ENCODE assay signal across 8 cellular contexts in genomic region chr16:1351582-1352362, GRCh38. TPM values are rescaled to one million over a fixed set of nuclear protein-coding genes. Genes with fewer than 3 reads are reported as not detected.
A peak's percentile ranks its signal among the peaks of the same experiment; 100 is the strongest.
DNase-seq lines count a peak whose midpoint lies in the region; ATAC-seq and TF ChIP-seq lines count a peak whose summit lies in the region.

GNPTG (plus strand) TSS chr16:1351931; CDS start chr16:1351966, 35 bp downstream.
TSR3 (minus strand) TSS chr16:1351878; CDS start chr16:1351804, 74 bp downstream.

- WGBS in esophagus muscularis mucosa = 0% methylated on average over 41 of the region's 98 CpGs

- ATAC-seq in GM19438 (IDR thresholded peaks at IDR 0.05; ENCODE audit: low read depth, unreplicated experiment) = peak; percentile 71

- no peaks in the 10 kb centered on the region for H3K9me3 ChIP-seq in esophagus muscularis mucosa

- peaks cover 28 to 65% (median 52%) of the 10 kb centered on the region in 4 donors for H3K4me1 ChIP-seq in esophagus muscularis mucosa

- H3K4me3 ChIP-seq in HL-60 (replicated peaks; ENCODE audit: insufficient read depth, low read length) (peak within 1 kb of the TSS; percentile 100), esophagus muscularis mucosa (peak within 1 kb of the TSS; percentile 84 to 99 (median 91))

- intact Hi-C loops in esophagus muscularis mucosa (cut with DNase I) = no loop called here

- H3K27me3 ChIP-seq in HL-60 (ENCODE audit: insufficient read depth, poor library complexity, severe bottlenecking) (no peaks in the 10 kb centered on the region), esophagus muscularis mucosa (no peaks in the 10 kb centered on the region)

- H3K27ac ChIP-seq in HL-60 (replicated peaks) (peak within 1 kb of the TSS; percentile 43), esophagus muscularis mucosa (replicated peaks in 1 of 4) (peak within 1 kb of the TSS; percentile 65 to 82 (median 71))

- peaks cover 18 to 34% (median 33%) of the 10 kb centered on the region in 4 donors for H3K36me3 ChIP-seq in esophagus muscularis mucosa

- no peak for TF ChIP-seq POLR2A in esophagus muscularis mucosa (IDR thresholded peaks at IDR 0.05; ENCODE audit: low read depth)

- DNase-seq in COLO668 (lab: John Stamatoyannopoulos, UW; ENCODE audit: unreplicated experiment) (peak; percentile 90), HL-60 (ENCODE audit: low read depth in 1 of 2, low spot score in 1 of 2) (peak; percentile 78 to 90), OCI-M1 (lab: John Stamatoyannopoulos, UW) (peak; percentile 89), esophagus muscularis mucosa (ENCODE audit: extremely low spot score) (peak; percentile 94), myocyte (ENCODE audit: low read depth) (peak; percentile 87)
- DNase-seq in activated T-cell treated with anti-CD3 and anti-CD28 coated beads, Interleukin-2, amount 50 U/mL, for 48 hours = peak; percentile 88 to 90
- DNase-seq in stimulated activated CD8-positive, alpha-beta memory T cell treated with anti-CD3 and anti-CD28 coated beads, Interleukin-7, amount 100 ng/mL, for 24 hours (ENCODE audit: low read depth) = peak; percentile 63

- TF ChIP-seq CTCF in HL-60 (IDR thresholded peaks at IDR 0.05; ENCODE audit: insufficient read depth, low read length) = no peak
- TF ChIP-seq CTCF in esophagus muscularis mucosa (IDR thresholded peaks at IDR 0.05) = peak in 1 of 3 experiments; percentile 24

- TF ChIP-seq EP300 in esophagus muscularis mucosa (IDR thresholded peaks at IDR 0.05) = no peak

RNA-seq across cellular contexts. Expression of gene GNPTG, which starts in this region (rescaled TPM):
- total RNA-seq in esophagus muscularis mucosa = 10 to 100 TPM; 54.4 to 70.5 (median 61.1) TPM
- total RNA-seq in myocyte = 57.0 and 63.7 TPM in 2 replicates
- polyA plus RNA-seq in myocyte (2012) = 77.6 TPM

RNA-seq across cellular contexts. Expression of gene TSR3, which starts in this region (rescaled TPM):
- total RNA-seq in esophagus muscularis mucosa (100 to 1,000 TPM in 3 of 4 donors, 10 to 100 TPM in 1; 78.2 to 112 (median 106) TPM), myocyte (112 and 115 TPM in 2 replicates)
- polyA plus RNA-seq in myocyte (2012) = 87.8 TPM

Comparison
In these comparisons a context has a peak if more than half of its experiments do, and no peak if none do; other contexts are left out.
1. Peak in every context shown above with its lines: DNase-seq, ATAC-seq, H3K4me3 ChIP-seq and H3K27ac ChIP-seq.